Comparison of ENCODE assay signal across 11 cellular contexts in genomic region chrX:71611756-71612155, GRCh38. TPM values are rescaled to one million over a fixed set of nuclear protein-coding genes. Genes with fewer than 3 reads are reported as not detected.
"Had no signal": no experiment of that assay in that cellular context is flagged by ENCODE, and none has a peak within 500 bp of the region (broad histone marks: within the 10 kb centered on the region; RNA-seq: fewer than 3 reads in every experiment).

No MANE protein-coding gene starts in this region.

RNA-seq across cellular contexts. Expression of gene CXCR3, which starts 6.6 kb away (rescaled TPM):
- total RNA-seq: dermis microvascular lymphatic vessel endothelial cell, endodermal cell, esophagus mucosa, gastrocnemius medialis, glomerular endothelial cell, kidney epithelial cell, lower leg skin, lung microvascular endothelial cell, mesothelial cell of epicardium, myocyte had no signal
- polyA plus RNA-seq: keratinocyte had no signal
